Comparison of ENCODE assay signal across 29 cellular contexts in the genomic region with DNA sequence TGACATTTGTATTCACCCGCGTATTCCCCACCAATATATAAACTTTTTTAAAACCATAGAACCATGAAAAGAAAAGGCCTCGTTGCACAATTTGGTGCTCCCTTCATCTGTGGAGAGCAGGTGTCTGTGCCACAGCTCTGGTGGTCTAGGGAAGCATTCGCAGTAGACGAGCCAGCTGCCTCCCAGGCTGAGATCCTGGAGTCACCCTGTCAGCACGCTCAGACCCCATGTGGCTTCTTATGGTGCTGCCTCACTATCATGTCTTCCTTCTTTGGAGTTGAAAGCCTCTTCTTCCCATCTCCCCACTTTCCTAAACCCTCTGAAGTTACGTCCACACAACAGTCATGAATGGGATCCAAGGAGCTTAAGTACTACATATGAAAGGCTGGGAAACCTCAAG.
"Had no signal": no experiment of that assay in that cellular context is flagged by ENCODE, and none has a peak within 500 bp of the region (broad histone marks: within the 10 kb centered on the region; RNA-seq: fewer than 3 reads in every experiment).

No MANE protein-coding gene starts in this region.

- H3K9me3 ChIP-seq: adrenal gland, body of pancreas, breast epithelium had no signal

- H3K27me3 ChIP-seq: adrenal gland, body of pancreas, brain microvascular endothelial cell, breast epithelium had no signal

- DNase-seq: activated B cell treated with CpG ODN at 0.5 μM for 24 hours; activated CD4-positive, alpha-beta memory T cell treated with anti-CD3 and anti-CD28 coated beads for 36 hours; activated CD4-positive, alpha-beta T cell treated with anti-CD3 and anti-CD28 coated beads for 4 hours; activated CD4-positive, alpha-beta T cell treated with anti-CD3 and anti-CD28 coated beads, Interleukin-2, amount 10 ng/mL, durations not matched to agents 24 days and 14 days; activated CD4-positive, alpha-beta T cell treated with anti-CD3 and anti-CD28 coated beads, Interleukin-2, amount 50 U/mL, for 1 hour; activated CD4-positive, alpha-beta T cell treated with anti-CD3 and anti-CD28 coated beads, Interleukin-2, amount 50 U/mL, for 4 hours; activated CD4-positive, CD25-positive, alpha-beta regulatory T cell treated with anti-CD3 and anti-CD28 coated beads, Interleukin-2, amount 50 U/mL, for 72 hours; activated CD8-positive, alpha-beta memory T cell treated with anti-CD3 and anti-CD28 coated beads, Interleukin-2, amount 50 U/mL, for 4 hours; activated CD8-positive, alpha-beta T cell treated with anti-CD3 and anti-CD28 coated beads for 36 hours; activated effector memory CD4-positive, alpha-beta T cell treated with anti-CD3 and anti-CD28 coated beads, Interleukin-2, amount 50 U/mL, for 16 hours; activated gamma-delta T cell treated with Interleukin-2 at 50 U/mL for 16 hours; activated naive CD4-positive, alpha-beta T cell; activated naive CD4-positive, alpha-beta T cell treated with anti-CD3 and anti-CD28 coated beads for 36 hours; activated naive CD4-positive, alpha-beta T cell treated with anti-CD3 and anti-CD28 coated beads, Interleukin-2, amount 50 U/mL, for 16 hours; activated naive CD8-positive, alpha-beta T cell treated with anti-CD3 and anti-CD28 coated beads for 36 hours; activated T-cell treated with anti-CD3 and anti-CD28 coated beads for 4 hours; activated T-cell treated with anti-CD3 and anti-CD28 coated beads, Interleukin-2, amount 50 U/mL, for 1 hour; activated T-cell treated with anti-CD3 and anti-CD28 coated beads, Interleukin-2, amount 50 U/mL, for 4 hours; activated T-cell treated with anti-CD3 and anti-CD28 coated beads, Interleukin-2, amount 50 U/mL, for 72 hours; adrenal gland; amniotic stem cell; aorta; body of pancreas; brain microvascular endothelial cell; central memory CD4-positive, alpha-beta T cell; T-helper 2 cell; T-helper 9 cell had no signal

- H3K36me3 ChIP-seq: adrenal gland, brain microvascular endothelial cell, breast epithelium had no signal

- H3K4me1 ChIP-seq: adrenal gland, breast epithelium had no signal

- H3K27ac ChIP-seq: adrenal gland, body of pancreas, brain microvascular endothelial cell, breast epithelium, VCaP had no signal

- H3K4me3 ChIP-seq: adrenal gland, body of pancreas, breast epithelium had no signal
